Comparison of ENCODE assay signal across 8 cellular contexts in the genomic region with DNA sequence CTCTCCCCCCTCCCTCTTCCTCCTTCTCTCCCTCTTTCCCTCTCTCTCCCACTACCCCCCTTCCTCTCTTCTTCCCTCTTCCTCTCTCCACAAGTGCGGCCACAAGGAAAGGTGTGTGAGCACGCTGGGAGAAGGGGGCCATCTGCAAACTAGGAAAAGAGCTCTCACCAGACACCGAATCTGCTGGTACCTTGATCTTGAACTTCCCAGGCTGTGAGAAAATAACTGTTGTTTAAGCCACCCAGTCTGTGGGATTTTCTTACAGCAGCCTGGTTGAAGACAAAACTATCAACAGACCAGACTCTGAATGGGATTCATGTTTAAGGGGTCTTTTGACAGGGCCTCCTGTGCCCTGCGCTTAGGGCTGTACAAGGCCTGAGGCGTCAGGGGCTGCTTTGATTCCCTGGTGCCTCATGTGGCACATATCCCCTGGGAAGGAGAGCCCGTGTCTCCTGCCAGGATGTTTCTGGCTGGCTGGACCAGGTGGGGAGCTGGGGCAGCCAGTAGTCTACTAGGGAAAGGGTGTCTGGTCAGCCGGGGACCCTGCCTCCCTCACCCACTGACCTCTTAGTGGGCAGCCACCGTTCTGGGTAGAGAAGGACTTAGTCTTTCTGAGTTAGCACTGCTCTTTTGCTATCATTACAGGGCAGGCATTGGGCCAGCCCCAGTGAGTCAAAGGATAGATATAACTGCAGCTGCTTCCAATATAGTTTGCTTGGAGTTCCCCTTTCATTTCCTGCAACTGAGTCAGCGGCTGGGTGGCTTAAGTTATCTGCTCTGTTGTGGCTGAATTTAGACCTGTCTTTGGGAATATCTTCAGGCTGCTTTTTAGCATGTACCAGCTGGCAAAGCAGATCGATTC. TPM values are rescaled to one million over a fixed set of nuclear protein-coding genes. Genes with fewer than 3 reads are reported as not detected.
DNase-seq lines count a peak whose midpoint lies in the region; ATAC-seq lines count a peak whose summit lies in the region.

No MANE protein-coding gene starts in this region.

- no peak overlapping the region for H3K4me3 Mint-ChIP-seq in activated naive CD8-positive, alpha-beta T cell treated with anti-CD3 and anti-CD28 coated beads, Interleukin-2, amount 10 ng/mL, durations not matched to agents 7 days and 5 days

- H3K4me1 Mint-ChIP-seq in activated naive CD8-positive, alpha-beta T cell treated with anti-CD3 and anti-CD28 coated beads, Interleukin-2, amount 10 ng/mL, durations not matched to agents 7 days and 5 days = peaks cover 26% of the 10 kb centered on the region

- DNase-seq in activated CD8-positive, alpha-beta memory T cell treated with anti-CD3 and anti-CD28 coated beads, Interleukin-2, amount 50 U/mL, for 48 hours = peak; percentile 58
- no peak for DNase-seq in activated CD8-positive, alpha-beta memory T cell treated with anti-CD3 and anti-CD28 coated beads, Interleukin-2, amount 50 U/mL, for 4 hours
- peak; percentile 42 for DNase-seq in HPDE6-E6E7 (ENCODE audit: extremely low spot score)
- DNase-seq in activated naive CD8-positive, alpha-beta T cell treated with anti-CD3 and anti-CD28 coated beads, Interleukin-2, amount 10 ng/mL, durations not matched to agents 7 days and 5 days = no peak
- DNase-seq in islet precursor cell = peak; percentile 60
- DNase-seq in stimulated activated CD4-positive, alpha-beta T cell treated with anti-CD3 and anti-CD28 coated beads, Interleukin-4, amount 100 ng/mL, for 1 hour = peak; percentile 29
- DNase-seq in iPS-NIHi7 (ENCODE audit: extremely low spot score) = no peak
- DNase-seq in RPMI8226 = no peak

- H3K36me3 Mint-ChIP-seq in activated naive CD8-positive, alpha-beta T cell treated with anti-CD3 and anti-CD28 coated beads, Interleukin-2, amount 10 ng/mL, durations not matched to agents 7 days and 5 days = peaks cover 26% of the 10 kb centered on the region

- no peaks in the 10 kb centered on the region for H3K27me3 Mint-ChIP-seq in activated naive CD8-positive, alpha-beta T cell treated with anti-CD3 and anti-CD28 coated beads, Interleukin-2, amount 10 ng/mL, durations not matched to agents 7 days and 5 days

- POLR2A ChIA-PET in activated naive CD8-positive, alpha-beta T cell treated with anti-CD3 and anti-CD28 coated beads, Interleukin-2, amount 10 ng/mL, durations not matched to agents 7 days and 5 days (lab: Charles Lee) = no interaction called here

- peak; percentile 24 for ATAC-seq in activated naive CD8-positive, alpha-beta T cell treated with anti-CD3 and anti-CD28 coated beads, Interleukin-2, amount 10 ng/mL, durations not matched to agents 7 days and 5 days (ENCODE audit: low read depth)

- H3K27ac Mint-ChIP-seq in activated naive CD8-positive, alpha-beta T cell treated with anti-CD3 and anti-CD28 coated beads, Interleukin-2, amount 10 ng/mL, durations not matched to agents 7 days and 5 days = no peak overlapping the region

- H3K9me3 Mint-ChIP-seq in activated naive CD8-positive, alpha-beta T cell treated with anti-CD3 and anti-CD28 coated beads, Interleukin-2, amount 10 ng/mL, durations not matched to agents 7 days and 5 days = peaks cover 5% of the 10 kb centered on the region

RNA-seq across cellular contexts. Expression of a gene that starts 6.2 kb away (rescaled TPM):
- total RNA-seq in activated naive CD8-positive, alpha-beta T cell treated with anti-CD3 and anti-CD28 coated beads, Interleukin-2, amount 10 ng/mL, durations not matched to agents 7 days and 5 days = 1 to 10 TPM; 9.4 to 9.8 TPM

Comparison
In these comparisons a context has a peak if more than half of its experiments do, and no peak if none do; other contexts are left out.
1. DNase-seq: peak in activated CD8-positive, alpha-beta memory T cell treated with anti-CD3 and anti-CD28 coated beads, Interleukin-2, amount 50 U/mL, for 48 hours (single experiment), HPDE6-E6E7 (single experiment), islet precursor cell (single experiment) and stimulated activated CD4-positive, alpha-beta T cell treated with anti-CD3 and anti-CD28 coated beads, Interleukin-4, amount 100 ng/mL, for 1 hour (single experiment); none in activated CD8-positive, alpha-beta memory T cell treated with anti-CD3 and anti-CD28 coated beads, Interleukin-2, amount 50 U/mL, for 4 hours (single experiment), activated naive CD8-positive, alpha-beta T cell treated with anti-CD3 and anti-CD28 coated beads, Interleukin-2, amount 10 ng/mL, durations not matched to agents 7 days and 5 days (single experiment), iPS-NIHi7 (single experiment) and RPMI8226 (single experiment).